In the genomic region with DNA sequence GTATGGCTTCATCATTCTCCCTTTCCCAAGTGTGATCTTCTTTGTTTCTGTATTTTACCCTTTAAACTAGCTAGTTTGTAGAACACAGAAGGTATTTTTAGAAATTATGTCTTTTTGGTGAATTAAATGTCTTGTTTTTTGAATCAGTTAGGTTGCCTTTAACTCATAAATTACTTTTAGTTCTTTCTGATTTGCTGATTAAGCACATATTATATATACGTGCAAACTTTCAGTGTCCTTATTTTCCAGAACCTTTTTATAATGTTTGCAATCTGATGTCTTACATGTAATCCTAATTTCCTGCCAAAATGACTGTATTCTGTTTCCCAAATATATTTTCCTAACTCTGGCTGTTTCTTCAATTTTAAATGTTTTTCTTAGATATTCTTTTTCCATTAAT, we compare ENCODE assay signal across 1 cellular context.
TF ChIP-seq lines count a peak whose summit lies in the region.

No MANE protein-coding gene starts in this region.

TF ChIP-seq in GM23338, 12 proteins besides CTCF, POLR2A, EP300 and RAD21 (continued from another document):
- no peak for TF ChIP-seq NANOG (IDR thresholded peaks at IDR 0.05; ENCODE audit: borderline replicate concordance)
- no peak for TF ChIP-seq POLR2AphosphoS5 (IDR thresholded peaks at IDR 0.05; ENCODE audit: low read depth)
